ENCODE assay signal across 7 cellular contexts in genomic region chr15:88834211-88834812, GRCh38. TPM values are rescaled to one million over a fixed set of nuclear protein-coding genes. Genes with fewer than 3 reads are reported as not detected.
DNase-seq lines count a peak whose midpoint lies in the region; ATAC-seq and TF ChIP-seq lines count a peak whose summit lies in the region.

No MANE protein-coding gene starts in this region.

- H3K4me3 ChIP-seq in GM12875 (ENCODE audit: low read depth, low read length): no peak overlapping the region
- no peak overlapping the region for H3K4me3 ChIP-seq in choroid plexus epithelial cell (ENCODE audit: low read depth, low read length)

- peak; percentile 56; the same call in 1 of the 2 replicates for TF ChIP-seq CTCF in GM12875 (IDR thresholded peaks at IDR 0.05; ENCODE audit: borderline replicate concordance, insufficient read depth, low read depth, low read length)
- peak; percentile 34; the same call in 1 of the 2 replicates for TF ChIP-seq CTCF in RWPE1 (conservative IDR thresholded peaks at IDR 0.05; ENCODE audit: low read depth)
- TF ChIP-seq CTCF in choroid plexus epithelial cell (conservative IDR thresholded peaks at IDR 0.05; ENCODE audit: low read depth, low read length): peak; percentile 79

- peak; percentile 71 for ATAC-seq in left lobe of liver
- no peak for ATAC-seq in GM18517 (IDR thresholded peaks at IDR 0.05; ENCODE audit: unreplicated experiment)

- CTCF ChIA-PET in RWPE1 (lab: Yijun Ruan, JAX): interaction anchor here (0.6 to 1.4 kb wide), 7 partner anchors 11 to 1781 kb away, joined by 3 to 15 read pairs (median 3); no protein-coding TSS in a partner anchor

- POLR2A ChIA-PET in RWPE1 (lab: Yijun Ruan, JAX; ENCODE audit: low non-redundant PET): no interaction called here

- peak; percentile 33 for DNase-seq in RWPE1 (ENCODE audit: low spot score)
- peak; percentile 32 for DNase-seq in choroid plexus epithelial cell (ENCODE audit: low read depth)
- no peak for DNase-seq in left lobe of liver (ENCODE audit: low spot score)
- DNase-seq in substantia nigra (lab: John Stamatoyannopoulos, UW): peak in 41 of 49 donors; percentile 7 to 66 (median 35)
- no peak for DNase-seq in LoVo (ENCODE audit: low spot score)

- H3K27ac ChIP-seq in RWPE1: no peak overlapping the region
- H3K27ac ChIP-seq in substantia nigra (ENCODE audit: low read depth, low read length, poor library complexity, severe bottlenecking): no peak overlapping the region

RNA-seq across cellular contexts. Expression of gene ACAN, which starts 31.1 kb away (rescaled TPM):
- total RNA-seq in left lobe of liver: not detected

Comparison
In these comparisons a context has a peak if more than half of its experiments do, and no peak if none do; other contexts are left out.
1. DNase-seq: peak in RWPE1 (single experiment), choroid plexus epithelial cell (single experiment) and substantia nigra (41 of 49); none in left lobe of liver (single experiment) and LoVo (single experiment).
2. Peak in every context shown above with its lines, with median percentiles within 50 percentile points of each other: CTCF ChIP-seq.